28 cellular contexts compared by ENCODE assay signal in the genomic region with DNA sequence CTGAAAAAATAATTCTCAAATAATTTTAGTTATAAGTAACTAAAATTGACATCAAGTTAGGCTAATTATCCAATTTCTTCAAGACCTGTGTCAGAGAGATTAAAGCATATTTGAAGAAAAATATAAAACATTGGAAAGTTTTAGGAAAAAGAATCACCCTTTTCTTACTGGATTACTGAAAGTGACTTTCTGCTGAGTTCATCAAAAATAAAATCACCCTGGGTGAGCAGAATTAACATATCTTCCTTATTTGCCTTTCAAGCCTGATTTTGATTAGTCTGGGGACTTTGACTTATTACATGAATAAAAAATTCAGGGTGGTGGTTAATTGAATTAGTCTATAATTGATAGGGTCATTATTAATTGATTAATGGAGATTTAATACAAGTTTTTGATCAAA.
"Had no signal": no experiment of that assay in that cellular context is flagged by ENCODE, and none has a peak within 500 bp of the region (broad histone marks: within the 10 kb centered on the region; RNA-seq: fewer than 3 reads in every experiment).

No MANE protein-coding gene starts in this region.

- H3K4me3 Mint-ChIP-seq: activated CD4-positive, alpha-beta memory T cell treated with anti-CD3 and anti-CD28 coated beads, Interleukin-2, amount 10 ng/mL, durations not matched to agents 7 days and 5 days; activated CD4-positive, alpha-beta T cell treated with anti-CD3 and anti-CD28 coated beads for 36 hours; activated naive CD8-positive, alpha-beta T cell treated with anti-CD3 and anti-CD28 coated beads, Interleukin-2, amount 10 ng/mL, durations not matched to agents 7 days and 5 days; activated T-cell treated with anti-CD3 and anti-CD28 coated beads, Interleukin-2, amount 50 U/mL, for 72 hours; T-cell had no signal

- H3K9me3 ChIP-seq: adrenal gland, breast epithelium, Peyer's patch, SJSA1 had no signal

- H3K27me3 ChIP-seq: adrenal gland, breast epithelium, Peyer's patch, SJSA1 had no signal

- H3K27ac ChIP-seq: adrenal gland, breast epithelium, Peyer's patch, RWPE1, SJSA1, VCaP had no signal

- H3K36me3 Mint-ChIP-seq: activated naive CD8-positive, alpha-beta T cell treated with anti-CD3 and anti-CD28 coated beads, Interleukin-2, amount 10 ng/mL, durations not matched to agents 7 days and 5 days; T-cell had no signal

- ATAC-seq: activated CD4-positive, alpha-beta T cell treated with anti-CD3 and anti-CD28 coated beads for 36 hours; activated T-cell treated with anti-CD3 and anti-CD28 coated beads, Interleukin-2, amount 50 U/mL, for 72 hours; T-cell had no signal

- H3K9me3 Mint-ChIP-seq: activated CD4-positive, alpha-beta memory T cell treated with anti-CD3 and anti-CD28 coated beads, Interleukin-2, amount 10 ng/mL, durations not matched to agents 7 days and 5 days; activated naive CD8-positive, alpha-beta T cell treated with anti-CD3 and anti-CD28 coated beads, Interleukin-2, amount 10 ng/mL, durations not matched to agents 7 days and 5 days; activated T-cell treated with anti-CD3 and anti-CD28 coated beads, Interleukin-2, amount 50 U/mL, for 72 hours; activated T-helper 2 cell treated with anti-CD3 and anti-CD28 coated beads, Interferon-gamma antibody, Interleukin-2, Interleukin-4, amounts not matched to agents 10 μg/mL and 5 μg/mL and 100 μg/mL, durations not matched to agents 14 hours and 24 hours and 36 hours had no signal

- H3K36me3 ChIP-seq: adrenal gland, breast epithelium, Peyer's patch, SJSA1 had no signal

- H3K4me3 ChIP-seq: adrenal gland, breast epithelium, Peyer's patch, SJSA1 had no signal

- H3K27me3 Mint-ChIP-seq: activated CD4-positive, alpha-beta memory T cell treated with anti-CD3 and anti-CD28 coated beads, Interleukin-2, amount 10 ng/mL, durations not matched to agents 7 days and 5 days; activated CD4-positive, alpha-beta T cell treated with anti-CD3 and anti-CD28 coated beads for 36 hours; activated naive CD8-positive, alpha-beta T cell treated with anti-CD3 and anti-CD28 coated beads, Interleukin-2, amount 10 ng/mL, durations not matched to agents 7 days and 5 days; T-cell had no signal

- H3K4me1 ChIP-seq: adrenal gland, breast epithelium, Peyer's patch had no signal

- H3K27ac Mint-ChIP-seq: activated CD4-positive, alpha-beta memory T cell treated with anti-CD3 and anti-CD28 coated beads, Interleukin-2, amount 10 ng/mL, durations not matched to agents 7 days and 5 days; activated CD4-positive, alpha-beta T cell treated with anti-CD3 and anti-CD28 coated beads for 36 hours; activated naive CD8-positive, alpha-beta T cell treated with anti-CD3 and anti-CD28 coated beads, Interleukin-2, amount 10 ng/mL, durations not matched to agents 7 days and 5 days; activated T-cell treated with anti-CD3 and anti-CD28 coated beads, Interleukin-2, amount 50 U/mL, for 72 hours; activated T-helper 2 cell treated with anti-CD3 and anti-CD28 coated beads, Interferon-gamma antibody, Interleukin-2, Interleukin-4, amounts not matched to agents 10 μg/mL and 5 μg/mL and 100 μg/mL, durations not matched to agents 14 hours and 24 hours and 36 hours; T-cell had no signal

- DNase-seq: activated CD4-positive, alpha-beta memory T cell treated with anti-CD3 and anti-CD28 coated beads, Interleukin-2, amount 10 ng/mL, durations not matched to agents 7 days and 5 days; activated CD4-positive, alpha-beta T cell treated with anti-CD3 and anti-CD28 coated beads for 36 hours; activated CD4-positive, alpha-beta T cell treated with anti-CD3 and anti-CD28 coated beads, Interleukin-2, amount 50 U/mL, for 1 hour; activated naive CD4-positive, alpha-beta T cell treated with anti-CD3 and anti-CD28 coated beads, Interleukin-2, amount 50 U/mL, for 16 hours; activated naive CD8-positive, alpha-beta T cell treated with anti-CD3 and anti-CD28 coated beads, Interleukin-2, amount 10 ng/mL, durations not matched to agents 7 days and 5 days; activated T-cell treated with anti-CD3 and anti-CD28 coated beads, Interleukin-2, amount 50 U/mL, for 72 hours; adrenal gland; anterior cingulate cortex; central memory CD4-positive, alpha-beta T cell; Kasumi-1; KBM-7; NCI-H1105 treated with DMSO at 0.1 percent for 48 hours; NCI-H1436 treated with DMSO at 0.1 percent for 48 hours; NCI-H187; NCI-H2081; NCI-H2227 treated with DMSO at 0.1 percent for 48 hours; NCI-H526; NCI-H82; OCI-M1; Peyer's patch; SHP77; T-cell; T-helper 2 cell had no signal

- H3K4me1 Mint-ChIP-seq: activated CD4-positive, alpha-beta memory T cell treated with anti-CD3 and anti-CD28 coated beads, Interleukin-2, amount 10 ng/mL, durations not matched to agents 7 days and 5 days; activated CD4-positive, alpha-beta T cell treated with anti-CD3 and anti-CD28 coated beads for 36 hours; activated naive CD8-positive, alpha-beta T cell treated with anti-CD3 and anti-CD28 coated beads, Interleukin-2, amount 10 ng/mL, durations not matched to agents 7 days and 5 days; T-cell had no signal
